ENCODE assay signal across 12 cellular contexts in the genomic region with DNA sequence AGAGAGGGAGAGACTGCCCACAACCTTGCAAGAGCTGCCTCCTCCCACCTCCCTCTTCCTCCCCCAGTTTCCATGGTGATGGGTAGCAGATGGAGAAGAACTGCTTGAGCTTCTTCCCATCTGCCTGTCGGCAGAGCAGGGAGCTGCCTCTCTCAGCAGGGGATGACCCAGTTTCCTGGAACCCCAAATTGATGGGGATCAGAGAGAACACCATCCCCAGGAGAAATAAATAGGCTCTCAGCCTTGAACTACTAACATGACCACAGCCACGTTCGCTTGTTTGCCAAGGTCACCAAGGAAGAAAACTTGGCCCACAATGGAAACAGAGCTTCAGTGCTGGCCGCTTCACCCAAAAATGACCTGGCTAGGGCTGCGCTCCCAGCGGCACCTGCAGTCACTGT.
DNase-seq lines count a peak whose midpoint lies in the region; ATAC-seq and TF ChIP-seq lines count a peak whose summit lies in the region.
"Had no signal": no experiment of that assay in that cellular context is flagged by ENCODE, and none has a peak within 500 bp of the region (broad histone marks: within the 10 kb centered on the region; RNA-seq: fewer than 3 reads in every experiment).

No MANE protein-coding gene starts in this region.

- peaks cover 0 to 7% (median 0%) of the 10 kb centered on the region in 7 donors for H3K27me3 ChIP-seq in spleen (replicated peaks in 1 of 7)
- no peaks in the 10 kb centered on the region for H3K27me3 ChIP-seq in gastrocnemius medialis

- in situ Hi-C loops in gastrocnemius medialis (cut with MboI; ENCODE audit: low sequenced_read_pairs in 4 of 4), result no loop called here

- H3K27ac ChIP-seq in spleen (no peak overlapping the region), gastrocnemius medialis (no peak overlapping the region)
- H3K27ac ChIP-seq: SK-N-MC had no signal

- H3K4me1 ChIP-seq in spleen (no peaks in the 10 kb centered on the region), gastrocnemius medialis (no peaks in the 10 kb centered on the region)

- H3K36me3 ChIP-seq in spleen (peaks cover 0 to 7% (median 0%) of the 10 kb centered on the region in 6 donors), gastrocnemius medialis (no peaks in the 10 kb centered on the region)

- no peak for ATAC-seq in gastrocnemius medialis

- intact Hi-C loops in spleen (cut with DNase I; ENCODE audit: low total_unique reads) (no loop called here), gastrocnemius medialis (cut with DNase I; ENCODE audit: low total_unique reads) (no loop called here)

- TF ChIP-seq CTCF in spleen (IDR thresholded peaks at IDR 0.05 in 8 of 11, conservative IDR thresholded peaks at IDR 0.05 in 3 of 11), result no peak
- no peak for TF ChIP-seq CTCF in gastrocnemius medialis (IDR thresholded peaks at IDR 0.05 in 4 of 5, conservative IDR thresholded peaks at IDR 0.05 in 1 of 5)

- TF ChIP-seq POLR2A in spleen (IDR thresholded peaks at IDR 0.05) (no peak), gastrocnemius medialis (IDR thresholded peaks at IDR 0.05) (no peak)

- H3K4me3 ChIP-seq in spleen (no peak overlapping the region), gastrocnemius medialis (no peak overlapping the region)
- H3K4me3 ChIP-seq: SK-N-MC had no signal

- H3K9me3 ChIP-seq in spleen (no peaks in the 10 kb centered on the region), gastrocnemius medialis (no peaks in the 10 kb centered on the region)

- 63 to 80% (median 75%) methylated on average over 6 of the region's 6 CpGs for WGBS in spleen, 5 donors

- DNase-seq in NCI-H1417 (lab: John Stamatoyannopoulos, UW) (peak; percentile 38 to 88 (median 63)), NCI-H1417 treated with DMSO at 0.1 percent for 48 hours (lab: John Stamatoyannopoulos, UW) (no peak), NCI-H2171 (lab: John Stamatoyannopoulos, UW) (peak; percentile 97), cerebellum (ENCODE audit: low spot score) (peak; percentile 94), spleen (peak; percentile 20), NCI-H526 (lab: John Stamatoyannopoulos, UW) (no peak), gastrocnemius medialis (no peak)
- DNase-seq in activated CD4-positive, alpha-beta T cell treated with anti-CD3 and anti-CD28 coated beads, Interleukin-2, amount 50 U/mL, for 4 hours, result no peak
- DNase-seq: 8988T; activated CD4-positive, alpha-beta T cell treated with anti-CD3 and anti-CD28 coated beads for 4 hours; erythroblast had no signal

Comparison
In these comparisons a context has a peak if more than half of its experiments do, and no peak if none do; other contexts are left out.
1. DNase-seq: peak in NCI-H1417 (3 of 3), NCI-H2171 (single experiment), cerebellum (single experiment) and spleen (single experiment); none in NCI-H1417 treated with DMSO at 0.1 percent for 48 hours (single experiment), activated CD4-positive, alpha-beta T cell treated with anti-CD3 and anti-CD28 coated beads, Interleukin-2, amount 50 U/mL, for 4 hours (0 of 2), NCI-H526 (0 of 2) and gastrocnemius medialis (0 of 2).